In the genomic region with DNA sequence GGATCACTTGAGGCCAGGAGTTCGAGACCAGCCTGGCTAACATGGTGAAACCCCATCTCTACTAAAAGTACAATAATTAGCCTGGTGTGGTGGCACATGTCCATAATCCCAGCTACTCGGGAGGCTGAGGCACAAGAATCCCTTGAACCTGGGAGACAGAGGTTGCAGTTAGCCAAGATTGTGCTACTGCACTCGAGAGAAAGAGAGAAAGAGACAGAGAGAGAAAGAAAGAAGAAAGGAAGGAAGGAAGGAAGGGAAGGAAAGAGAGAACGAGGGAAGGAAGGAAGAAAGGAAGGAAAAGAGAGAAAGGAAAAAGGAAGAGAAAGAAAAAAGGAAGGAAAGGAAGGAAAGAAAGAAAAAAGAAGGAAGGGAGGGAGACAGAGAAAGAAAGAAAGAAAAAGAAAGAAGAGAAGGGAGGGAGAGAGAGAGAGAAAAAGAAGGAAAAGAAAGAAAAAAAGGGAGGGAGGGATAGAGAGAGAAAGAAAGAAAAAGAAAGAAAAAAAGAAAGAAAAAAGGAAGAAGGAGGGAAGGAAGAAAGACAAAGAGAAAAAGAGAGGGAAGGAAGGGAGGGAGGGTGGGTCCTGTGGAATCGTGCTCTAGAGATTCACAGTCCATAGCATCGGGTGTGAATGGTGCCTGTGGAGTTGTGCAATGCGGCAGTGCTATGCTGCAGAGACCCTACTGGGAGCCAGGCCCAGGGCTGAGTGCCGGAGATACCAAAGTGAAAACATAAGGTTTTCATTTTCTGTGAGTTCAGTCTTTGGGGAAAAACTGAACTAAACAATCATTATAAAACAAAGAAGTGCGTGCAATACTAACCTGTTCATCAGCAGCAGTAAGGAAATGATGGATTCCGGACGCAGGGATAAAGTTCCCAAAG, we compare ENCODE assay signal across 2 cellular contexts.
TF ChIP-seq lines count a peak whose summit lies in the region.

No MANE protein-coding gene starts in this region.

TF ChIP-seq in SK-N-SH, 30 proteins besides CTCF, POLR2A, EP300 and RAD21 (continued from another document):
- TF ChIP-seq, protein P1, sequence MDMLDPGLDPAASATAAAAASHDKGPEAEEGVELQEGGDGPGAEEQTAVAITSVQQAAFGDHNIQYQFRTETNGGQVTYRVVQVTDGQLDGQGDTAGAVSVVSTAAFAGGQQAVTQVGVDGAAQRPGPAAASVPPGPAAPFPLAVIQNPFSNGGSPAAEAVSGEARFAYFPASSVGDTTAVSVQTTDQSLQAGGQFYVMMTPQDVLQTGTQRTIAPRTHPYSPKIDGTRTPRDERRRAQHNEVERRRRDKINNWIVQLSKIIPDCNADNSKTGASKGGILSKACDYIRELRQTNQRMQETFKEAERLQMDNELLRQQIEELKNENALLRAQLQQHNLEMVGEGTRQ (IDR thresholded peaks at IDR 0.05; ENCODE audit: borderline replicate concordance, low read depth, low read length): no peak
- TF ChIP-seq, protein P2, sequence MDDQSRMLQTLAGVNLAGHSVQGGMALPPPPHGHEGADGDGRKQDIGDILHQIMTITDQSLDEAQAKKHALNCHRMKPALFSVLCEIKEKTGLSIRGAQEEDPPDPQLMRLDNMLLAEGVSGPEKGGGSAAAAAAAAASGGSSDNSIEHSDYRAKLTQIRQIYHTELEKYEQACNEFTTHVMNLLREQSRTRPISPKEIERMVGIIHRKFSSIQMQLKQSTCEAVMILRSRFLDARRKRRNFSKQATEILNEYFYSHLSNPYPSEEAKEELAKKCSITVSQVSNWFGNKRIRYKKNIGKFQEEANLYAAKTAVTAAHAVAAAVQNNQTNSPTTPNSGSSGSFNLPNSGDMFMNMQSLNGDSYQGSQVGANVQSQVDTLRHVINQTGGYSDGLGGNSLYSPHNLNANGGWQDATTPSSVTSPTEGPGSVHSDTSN (IDR thresholded peaks at IDR 0.05): no peak
- TF ChIP-seq, protein P3, sequence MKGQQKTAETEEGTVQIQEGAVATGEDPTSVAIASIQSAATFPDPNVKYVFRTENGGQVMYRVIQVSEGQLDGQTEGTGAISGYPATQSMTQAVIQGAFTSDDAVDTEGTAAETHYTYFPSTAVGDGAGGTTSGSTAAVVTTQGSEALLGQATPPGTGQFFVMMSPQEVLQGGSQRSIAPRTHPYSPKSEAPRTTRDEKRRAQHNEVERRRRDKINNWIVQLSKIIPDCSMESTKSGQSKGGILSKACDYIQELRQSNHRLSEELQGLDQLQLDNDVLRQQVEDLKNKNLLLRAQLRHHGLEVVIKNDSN (IDR thresholded peaks at IDR 0.05; ENCODE audit: borderline replicate concordance, low read depth): no peak
- TF ChIP-seq ELF1 (IDR thresholded peaks at IDR 0.05): no peak
- no peak for TF ChIP-seq MXI1 (IDR thresholded peaks at IDR 0.05; ENCODE audit: low read depth, low read length)

TF ChIP-seq in SK-N-SH treated with all-trans-retinoic acid at 6 μM for 48 hours, 23 proteins besides CTCF, POLR2A, EP300 and RAD21 (continued from another document):
- TF ChIP-seq BACH2 (CRISPR knock-in tag; IDR thresholded peaks at IDR 0.05; ENCODE audit: borderline replicate concordance) (no peak), ESRRG (CRISPR knock-in tag; IDR thresholded peaks at IDR 0.05) (no peak), ZNF565 (CRISPR knock-in tag; conservative IDR thresholded peaks at IDR 0.05; ENCODE audit: low read depth) (no peak), TCF4 (CRISPR knock-in tag; IDR thresholded peaks at IDR 0.05; ENCODE audit: borderline replicate concordance) (no peak), GLIS3 (CRISPR knock-in tag; IDR thresholded peaks at IDR 0.05) (no peak), CSDC2 (CRISPR knock-in tag; IDR thresholded peaks at IDR 0.05) (no peak), PPARA (CRISPR knock-in tag; IDR thresholded peaks at IDR 0.05; ENCODE audit: borderline replicate concordance) (no peak)
TF ChIP-seq in SK-N-SH treated with all-trans-retinoic acid at 6 μM for 48 hours: peak in this region for 0.
